ENCODE assay signal across 8 cellular contexts in the genomic region with DNA sequence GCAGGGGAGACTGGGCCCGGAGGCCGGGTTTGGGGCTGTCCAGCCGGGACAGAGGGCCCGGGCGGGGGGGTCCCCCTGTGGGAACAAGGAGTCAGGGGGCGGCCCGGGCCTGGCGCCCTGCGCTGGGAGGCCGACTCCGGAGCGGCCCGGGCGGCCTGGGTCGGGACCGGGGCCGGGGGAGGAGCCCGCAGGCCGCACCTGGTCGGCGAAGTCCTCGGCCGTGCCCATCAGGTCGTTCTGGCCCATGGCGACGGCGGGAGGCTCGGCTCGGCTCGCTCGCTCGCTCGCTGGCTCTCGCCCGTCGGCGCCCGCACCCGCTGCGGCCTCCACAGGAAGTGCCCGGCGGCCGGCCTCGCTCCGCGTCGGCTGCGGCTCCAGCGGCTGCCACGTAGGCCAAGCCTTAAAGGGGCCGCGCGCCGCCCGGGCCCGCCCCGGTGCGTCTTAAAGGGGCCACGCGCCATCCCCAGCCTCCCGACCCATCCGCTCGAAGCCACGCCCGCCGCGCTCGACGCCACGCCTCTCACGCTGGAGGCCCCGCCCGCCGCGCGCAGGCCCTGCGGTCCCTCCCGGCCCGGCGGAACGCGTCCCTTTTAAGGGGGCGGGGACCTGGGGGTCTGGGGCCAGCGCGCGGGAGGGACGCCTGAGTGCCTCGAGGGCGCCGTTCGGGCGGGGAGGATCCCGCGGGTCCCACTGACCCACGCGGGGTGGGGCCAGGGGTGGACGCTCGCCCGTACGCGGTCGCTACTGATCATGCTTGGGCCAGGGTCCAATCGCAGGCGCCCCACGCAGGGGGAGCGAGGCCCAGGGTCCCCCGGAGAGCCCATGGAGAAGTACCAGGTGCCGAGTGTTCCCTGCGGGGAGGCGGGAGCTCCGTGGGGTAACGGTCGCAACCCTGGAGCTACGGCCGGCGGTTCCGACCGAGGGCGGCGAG. TPM values are rescaled to one million over a fixed set of nuclear protein-coding genes. Genes with fewer than 3 reads are reported as not detected.
A peak's percentile ranks its signal among the peaks of the same experiment; 100 is the strongest.
DNase-seq lines count a peak whose midpoint lies in the region; ATAC-seq, FAIRE-seq and TF ChIP-seq lines count a peak whose summit lies in the region.

Gene STKLD1 (plus strand): TSS at position 643 of the 931 bp plus-strand sequence. CDS start 108 bp downstream, at position 751.
Gene SURF4 (minus strand): TSS at position 337 of the 931 bp plus-strand sequence. CDS start 91 bp downstream, at position 246.

- no peaks in the 10 kb centered on the region for H3K9me3 ChIP-seq in T-helper 17 cell (ENCODE audit: control insufficient read depth, low read length, poor library complexity, severe bottlenecking)
- H3K9me3 ChIP-seq in right cardiac atrium (ENCODE audit: control insufficient read depth, low read length), result no peaks in the 10 kb centered on the region

- H3K4me3 Mint-ChIP-seq in T-helper 17 cell, result peak within 1 kb of the TSS; percentile 93

- peak within 1 kb of the TSS; percentile 74 for H3K27ac ChIP-seq in angular gyrus (ENCODE audit: low read depth, low read length)
- H3K27ac ChIP-seq in right cardiac atrium (ENCODE audit: low read length), result peak within 1 kb of the TSS; percentile 77

- TF ChIP-seq POLR2A in GM18505 (IDR thresholded peaks at IDR 0.05; ENCODE audit: borderline replicate concordance, extremely low read depth, insufficient read depth, insufficient read length), result peak; percentile 86

- ATAC-seq in GM18505 (IDR thresholded peaks at IDR 0.05; ENCODE audit: unreplicated experiment), result peak; percentile 81
- ATAC-seq in HG02970 (IDR thresholded peaks at IDR 0.05; ENCODE audit: low FRiP score, unreplicated experiment), result peak; percentile 90
- ATAC-seq in T-helper 17 cell, result peak; percentile 84
- ATAC-seq in right cardiac atrium, result peak; percentile 97 to 98

- intact Hi-C loops in right cardiac atrium (cut with DNase I), result no loop called here

- H3K27ac Mint-ChIP-seq in T-helper 17 cell, result peak within 1 kb of the TSS; percentile 98

- no peaks in the 10 kb centered on the region for H3K27me3 ChIP-seq in right cardiac atrium (ENCODE audit: control insufficient read depth, insufficient read depth)

- H3K4me3 ChIP-seq in right cardiac atrium (ENCODE audit: low read length), result peak within 1 kb of the TSS; percentile 97

- H3K36me3 Mint-ChIP-seq in T-helper 17 cell (ENCODE audit: low read depth), result peaks cover 4% of the 10 kb centered on the region

- H3K4me1 ChIP-seq in right cardiac atrium (ENCODE audit: control insufficient read depth, insufficient read depth, low read length), result peaks cover 15% of the 10 kb centered on the region

- DNase-seq in NCI-H187 (lab: John Stamatoyannopoulos, UW), result peak; percentile 50 to 86
- DNase-seq in T-helper 17 cell, result peak; percentile 91 to 93 (median 92)
- DNase-seq in right cardiac atrium, result peak; percentile 96 to 99 (median 99)
- peak; percentile 90 for DNase-seq in pulmonary artery endothelial cell (ENCODE audit: low read depth, low spot score)
- peak; percentile 99 for DNase-seq in urothelium cell line (ENCODE audit: low spot score)

- no peak for FAIRE-seq in urothelium cell line (lab: Jason Lieb, UNC)

- under 1% methylated on average over 120 of the region's 120 CpGs for WGBS in right cardiac atrium

- H3K4me1 Mint-ChIP-seq in T-helper 17 cell, result peaks cover 29% of the 10 kb centered on the region

- H3K27me3 Mint-ChIP-seq in T-helper 17 cell, result no peaks in the 10 kb centered on the region

RNA-seq across cellular contexts. Expression of gene STKLD1, which starts in this region (rescaled TPM):
- total RNA-seq in T-helper 17 cell, result under 1 TPM; 0.72 to 0.81 TPM
- 1 to 10 TPM in 1 of 4 donors, under 1 TPM in 2, not detected in 1; 0.31 to 1.0 (median 0.37) TPM for total RNA-seq in right cardiac atrium
- 1.3 TPM for polyA plus RNA-seq in right cardiac atrium
- 0.46 and 0.81 TPM in 2 replicates for total RNA-seq in pulmonary artery endothelial cell

RNA-seq across cellular contexts. Expression of gene SURF4, which starts in this region (rescaled TPM):
- 100 to 1,000 TPM; 116 to 124 TPM for total RNA-seq in T-helper 17 cell
- 100 to 1,000 TPM in 1 of 4 donors, 10 to 100 TPM in 3; 70.2 to 129 (median 91.5) TPM for total RNA-seq in right cardiac atrium
- polyA plus RNA-seq in right cardiac atrium, result 67.2 TPM
- total RNA-seq in pulmonary artery endothelial cell, result 525 and 553 TPM in 2 replicates

Comparison
In these comparisons a context has a peak if more than half of its experiments do, and no peak if none do; other contexts are left out.
1. Peak in every context shown above with its lines: DNase-seq, ATAC-seq, H3K4me3 ChIP-seq and H3K27ac ChIP-seq.